Comparison of ENCODE assay signal across 17 cellular contexts in the genomic region with DNA sequence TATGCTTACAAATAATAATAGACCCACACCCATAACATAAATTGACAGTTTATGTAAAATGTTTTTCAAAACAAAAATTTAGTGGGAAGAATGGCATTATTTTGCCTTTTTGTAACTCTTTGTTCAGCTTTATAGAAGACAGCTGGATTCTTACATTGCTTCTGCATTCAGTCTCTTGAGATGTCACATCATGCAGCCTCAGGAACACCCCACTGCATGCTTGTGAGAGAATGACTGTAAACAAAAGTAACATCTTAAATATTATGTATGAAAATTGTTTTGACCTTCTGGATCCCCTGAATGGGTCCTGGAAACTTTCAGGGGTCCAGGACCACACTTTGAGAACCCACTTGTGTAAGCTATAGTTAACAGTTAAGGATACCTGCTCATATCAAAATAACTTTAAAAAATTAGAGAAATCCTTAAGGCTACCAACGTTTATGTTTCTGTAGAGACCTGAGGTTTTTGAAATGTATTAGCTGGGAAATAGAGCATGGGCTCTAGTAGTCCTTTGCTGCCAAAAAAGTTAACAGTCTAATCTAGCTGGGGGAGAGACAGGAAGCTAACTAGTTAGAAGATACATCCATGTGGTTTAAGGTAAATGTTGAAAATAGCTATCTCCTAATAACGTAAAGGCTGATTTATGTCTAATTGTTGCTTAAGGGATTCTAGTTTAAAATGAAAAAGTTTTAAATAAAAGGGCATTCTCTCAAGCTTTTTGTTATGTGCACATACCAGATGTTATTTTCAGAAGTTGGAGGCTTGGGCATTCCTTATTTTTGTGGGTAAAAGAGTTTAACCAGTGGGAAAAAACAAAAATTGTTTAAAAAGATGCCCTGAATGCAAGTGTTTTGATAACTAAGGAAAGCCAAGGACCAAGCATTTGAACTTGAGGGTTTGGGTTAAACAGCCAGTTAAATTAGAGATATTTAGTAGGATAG. TPM values are rescaled to one million over a fixed set of nuclear protein-coding genes. Genes with fewer than 3 reads are reported as not detected.
DNase-seq lines count a peak whose midpoint lies in the region; ATAC-seq, FAIRE-seq and TF ChIP-seq lines count a peak whose summit lies in the region.
"Had no signal": no experiment of that assay in that cellular context is flagged by ENCODE, and none has a peak within 500 bp of the region (broad histone marks: within the 10 kb centered on the region; RNA-seq: fewer than 3 reads in every experiment).

No MANE protein-coding gene starts in this region.

- no peak for TF ChIP-seq EP300 in A549 (IDR thresholded peaks at IDR 0.05)

- no peaks in the 10 kb centered on the region for H3K27me3 ChIP-seq in CD4-positive, alpha-beta memory T cell (ENCODE audit: insufficient read depth, low read length)
- H3K27me3 ChIP-seq: adrenal gland, BE2C, heart left ventricle had no signal

- TF ChIP-seq RAD21 in A549 (conservative IDR thresholded peaks at IDR 0.05 in 1 of 2, IDR thresholded peaks at IDR 0.05 in 1 of 2): no peak

- peak overlapping the region; percentile 94 for H3K4me2 ChIP-seq in A549

- H3K4me1 ChIP-seq in A549: peaks cover 70% of the 10 kb centered on the region
- H3K4me1 ChIP-seq in CD4-positive, alpha-beta memory T cell (ENCODE audit: insufficient read depth, low read length): peaks cover 81% of the 10 kb centered on the region

- no peak for TF ChIP-seq POLR2A in A549 (IDR thresholded peaks at IDR 0.05; ENCODE audit: low read length)

- CTCF ChIA-PET in A549 (lab: Yijun Ruan, JAX): interaction anchor here (0.9 to 8.7 kb wide), 4 partner anchors 15 to 41 kb away, joined by 3 to 161 read pairs (median 65); no protein-coding TSS in a partner anchor
- CTCF ChIA-PET in CD4-positive, alpha-beta memory T cell (lab: Charles Lee; ENCODE audit: partially characterized antibody): interaction anchor here (0.6 to 8.7 kb wide), 16 partner anchors 9 to 612 kb away, joined by 3 to 224 read pairs (median 4); no protein-coding TSS in a partner anchor
- CTCF ChIA-PET in activated CD4-positive, alpha-beta memory T cell treated with anti-CD3 and anti-CD28 coated beads for 36 hours (lab: Charles Lee): interaction anchor here (0.7 to 8.0 kb wide), 7 partner anchors 12 to 97 kb away, joined by 3 to 76 read pairs (median 12); no protein-coding TSS in a partner anchor

- H3K36me3 ChIP-seq in CD4-positive, alpha-beta memory T cell (ENCODE audit: insufficient read depth, low read length): no peaks in the 10 kb centered on the region
- H3K36me3 ChIP-seq: adrenal gland, heart left ventricle, thoracic aorta had no signal

- peaks cover 0 to 23% of the 10 kb centered on the region in 2 donors for H3K36me3 Mint-ChIP-seq in CD4-positive, alpha-beta memory T cell
- H3K36me3 Mint-ChIP-seq in activated CD4-positive, alpha-beta memory T cell treated with anti-CD3 and anti-CD28 coated beads for 36 hours: peaks cover 4% of the 10 kb centered on the region
- H3K36me3 Mint-ChIP-seq in immature natural killer cell: no peaks in the 10 kb centered on the region

- peaks cover 60 to 84% (median 66%) of the 10 kb centered on the region in 4 donors for H3K4me1 Mint-ChIP-seq in CD4-positive, alpha-beta memory T cell
- peaks cover 76% of the 10 kb centered on the region for H3K4me1 Mint-ChIP-seq in activated CD4-positive, alpha-beta memory T cell treated with anti-CD3 and anti-CD28 coated beads for 36 hours (ENCODE audit: low read depth)
- H3K4me1 Mint-ChIP-seq in immature natural killer cell: peaks cover 78% of the 10 kb centered on the region in 2 donors

- POLR2A ChIA-PET in A549 (lab: Yijun Ruan, JAX): interaction anchor here (0.6 kb wide), 2 partner anchors 12 to 231 kb away, joined by 4 to 8 read pairs; no protein-coding TSS in a partner anchor
- POLR2A ChIA-PET in CD4-positive, alpha-beta memory T cell (lab: Charles Lee; ENCODE audit: partially characterized antibody): interaction anchor here (0.9 to 8.8 kb wide), 10 partner anchors 10 to 502 kb away, joined by 3 to 906 read pairs (median 15); a partner anchor contains a TSS
- POLR2A ChIA-PET in activated CD4-positive, alpha-beta memory T cell treated with anti-CD3 and anti-CD28 coated beads for 36 hours (lab: Charles Lee): interaction anchor here (1.2 to 1.6 kb wide), 3 partner anchors 13 to 92 kb away, joined by 3 to 9 read pairs (median 4); no protein-coding TSS in a partner anchor

- intact Hi-C loops in CD4-positive, alpha-beta memory T cell (cut with micrococcal nuclease): loop anchor here (5.0 kb wide), 1 partner anchor 34 kb away; no protein-coding TSS in a partner anchor
- intact Hi-C loops in activated CD4-positive, alpha-beta memory T cell treated with anti-CD3 and anti-CD28 coated beads for 36 hours (cut with micrococcal nuclease): loop anchor here (2.0 to 10.0 kb wide), 2 partner anchors 85 to 1387 kb away; no protein-coding TSS in a partner anchor

- H3K27ac ChIP-seq in A549: peak overlapping the region in 1 of 2 experiments; percentile 61; a peak in 2 of 6 replicates
- peak overlapping the region; percentile 98 for H3K27ac ChIP-seq in CD4-positive, alpha-beta memory T cell (ENCODE audit: low read depth, low read length)
- H3K27ac ChIP-seq: adrenal gland had no signal

- DNase-seq in A549 (ENCODE audit: low read depth in 1 of 2, low spot score in 1 of 2) (no peak), immature natural killer cell (no peak), DMS 273 (lab: John Stamatoyannopoulos, UW; ENCODE audit: unreplicated experiment) (no peak), HCEC 1CT (no peak)
- no peak for DNase-seq in CD4-positive, alpha-beta memory T cell
- no peak for DNase-seq in activated CD4-positive, alpha-beta memory T cell treated with anti-CD3 and anti-CD28 coated beads for 36 hours
- no peak for DNase-seq in stimulated activated naive CD4-positive, alpha-beta T cell (lab: John Stamatoyannopoulos, UW)
- DNase-seq: adrenal gland, BE2C, heart left ventricle, NCI-H187, NCI-H748 treated with DMSO at 0.1 percent for 48 hours had no signal

- H3K9me3 ChIP-seq in A549: no peaks in the 10 kb centered on the region
- no peaks in the 10 kb centered on the region for H3K9me3 ChIP-seq in CD4-positive, alpha-beta memory T cell (ENCODE audit: control insufficient read depth in 1 of 2, low read length in 2 of 2)
- H3K9me3 ChIP-seq: adrenal gland, BE2C, heart left ventricle, thoracic aorta had no signal

- no peak for FAIRE-seq in A549 (lab: Jason Lieb, UNC)
- FAIRE-seq: TTC549 had no signal

- no peak for TF ChIP-seq CTCF in A549 (IDR thresholded peaks at IDR 0.05)

- no peaks in the 10 kb centered on the region for H3K27me3 Mint-ChIP-seq in CD4-positive, alpha-beta memory T cell
- H3K27me3 Mint-ChIP-seq in activated CD4-positive, alpha-beta memory T cell treated with anti-CD3 and anti-CD28 coated beads for 36 hours: no peaks in the 10 kb centered on the region
- H3K27me3 Mint-ChIP-seq in immature natural killer cell (ENCODE audit: low read depth in 3 of 3): peaks cover 8 to 10% (median 10%) of the 10 kb centered on the region in 3 donors
- H3K27me3 Mint-ChIP-seq: progenitor cell of endocrine pancreas had no signal

- peak overlapping the region; percentile 52 to 94 (median 69) for H3K4me3 Mint-ChIP-seq in CD4-positive, alpha-beta memory T cell
- no peak overlapping the region for H3K4me3 Mint-ChIP-seq in activated CD4-positive, alpha-beta memory T cell treated with anti-CD3 and anti-CD28 coated beads for 36 hours
- H3K4me3 Mint-ChIP-seq in immature natural killer cell: peak overlapping the region in 3 of 5 donors; percentile 28 to 44 (median 39)

- WGBS in A549 (ENCODE audit: missing lambda C conversion rate): 19% methylated on average over 2 of the region's 2 CpGs

- no peak for ATAC-seq in A549
- no peak for ATAC-seq in HG03457 (IDR thresholded peaks at IDR 0.05; ENCODE audit: unreplicated experiment)
- ATAC-seq: heart left ventricle, Right ventricle myocardium inferior had no signal

- H3K27ac Mint-ChIP-seq in CD4-positive, alpha-beta memory T cell: peak overlapping the region; percentile 76 to 95 (median 89)
- H3K27ac Mint-ChIP-seq in activated CD4-positive, alpha-beta memory T cell treated with anti-CD3 and anti-CD28 coated beads for 36 hours: peak overlapping the region; percentile 91
- H3K27ac Mint-ChIP-seq in immature natural killer cell: peak overlapping the region in 5 of 6 donors; percentile 31 to 83 (median 50)
- H3K27ac Mint-ChIP-seq: progenitor cell of endocrine pancreas had no signal

- no peaks in the 10 kb centered on the region for H3K9me3 Mint-ChIP-seq in CD4-positive, alpha-beta memory T cell
- no peaks in the 10 kb centered on the region for H3K9me3 Mint-ChIP-seq in activated CD4-positive, alpha-beta memory T cell treated with anti-CD3 and anti-CD28 coated beads for 36 hours
- no peaks in the 10 kb centered on the region for H3K9me3 Mint-ChIP-seq in immature natural killer cell

- no peak overlapping the region for H3K4me3 ChIP-seq in A549
- H3K4me3 ChIP-seq in CD4-positive, alpha-beta memory T cell (ENCODE audit: low read length in 2 of 2): peak overlapping the region in 1 of 2 donors; percentile 9
- H3K4me3 ChIP-seq: heart left ventricle had no signal

TF ChIP-seq in A549, 52 proteins besides CTCF, POLR2A, EP300 and RAD21 (continues in another document):
- TF ChIP-seq POLR2AphosphoS2 (conservative IDR thresholded peaks at IDR 0.05; ENCODE audit: low read length): no peak
- TF ChIP-seq CHD4 (IDR thresholded peaks at IDR 0.05; ENCODE audit: borderline replicate concordance): no peak
- TF ChIP-seq ZNF302 (CRISPR knock-in tag; IDR thresholded peaks at IDR 0.05): no peak
- TF ChIP-seq, protein P1, sequence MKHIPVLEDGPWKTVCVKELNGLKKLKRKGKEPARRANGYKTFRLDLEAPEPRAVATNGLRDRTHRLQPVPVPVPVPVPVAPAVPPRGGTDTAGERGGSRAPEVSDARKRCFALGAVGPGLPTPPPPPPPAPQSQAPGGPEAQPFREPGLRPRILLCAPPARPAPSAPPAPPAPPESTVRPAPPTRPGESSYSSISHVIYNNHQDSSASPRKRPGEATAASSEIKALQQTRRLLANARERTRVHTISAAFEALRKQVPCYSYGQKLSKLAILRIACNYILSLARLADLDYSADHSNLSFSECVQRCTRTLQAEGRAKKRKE (CRISPR knock-in tag; IDR thresholded peaks at IDR 0.05; ENCODE audit: low read depth): no peak
- no peak for TF ChIP-seq RNF2 (IDR thresholded peaks at IDR 0.05; ENCODE audit: borderline replicate concordance, low read depth)
- TF ChIP-seq, protein P2, sequence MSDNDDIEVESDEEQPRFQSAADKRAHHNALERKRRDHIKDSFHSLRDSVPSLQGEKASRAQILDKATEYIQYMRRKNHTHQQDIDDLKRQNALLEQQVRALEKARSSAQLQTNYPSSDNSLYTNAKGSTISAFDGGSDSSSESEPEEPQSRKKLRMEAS (IDR thresholded peaks at IDR 0.05): no peak

RNA-seq across cellular contexts. Expression of a gene that starts 3.8 kb away (rescaled TPM):
- polyA plus RNA-seq in A549 (2011; rRNA removed) (97.4 and 99.1 TPM in 2 replicates), A549 (2017; fragmentation: RNase III; extraction: RNeasy Plus Mini Kit Qiagen cat#74134 plus additional on column Dnase treatment) (41.8 to 43.2 TPM (median 42.8 TPM) in 3 replicates), immature natural killer cell (10 to 100 TPM; 24.7 to 39.1 (median 32.9) TPM)
- 32.8 and 35.7 TPM in 2 replicates for polyA plus RNA-seq in A549 (2012; cell fraction: cytosol; rRNA removed)
- 68.6 and 111 TPM in 2 replicates for polyA plus RNA-seq in A549 (2012; cell fraction: nucleus; rRNA removed)
- polyA minus RNA-seq in A549 (2011; rRNA and poly(A)+ RNA removed): 98.4 and 139 TPM in 2 replicates
- 100 to 1,000 TPM; 148 to 159 TPM for total RNA-seq in CD4-positive, alpha-beta memory T cell
- 10 to 100 TPM; 61.6 to 76.1 TPM for polyA plus RNA-seq in CD4-positive, alpha-beta memory T cell
- 10 to 100 TPM; 46.1 to 48.9 TPM for total RNA-seq in activated CD4-positive, alpha-beta memory T cell treated with anti-CD3 and anti-CD28 coated beads for 36 hours
